ENCODE assay signal across 20 cellular contexts in the genomic region with DNA sequence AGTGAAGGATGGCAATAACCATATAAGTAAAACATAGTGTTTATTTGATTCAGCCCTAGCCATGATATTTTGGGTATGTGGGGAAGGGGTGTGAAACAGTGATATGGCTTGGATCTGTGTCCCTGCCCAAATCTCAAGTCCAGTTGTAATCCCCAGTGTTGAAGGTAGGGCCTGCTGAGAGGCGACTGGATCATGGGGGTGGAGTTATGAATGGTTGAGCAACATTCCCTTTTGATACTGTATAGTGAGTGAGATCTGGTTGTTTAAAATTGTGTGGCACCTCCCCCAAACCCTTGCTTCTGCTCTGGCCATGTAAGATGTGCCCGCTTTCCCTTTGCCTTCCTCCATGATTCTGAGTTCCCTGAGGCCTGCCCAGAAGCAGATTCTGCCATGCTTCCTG.
DNase-seq lines count a peak whose midpoint lies in the region; TF ChIP-seq lines count a peak whose summit lies in the region.
"Had no signal": no experiment of that assay in that cellular context is flagged by ENCODE, and none has a peak within 500 bp of the region (broad histone marks: within the 10 kb centered on the region; RNA-seq: fewer than 3 reads in every experiment).

No MANE protein-coding gene starts in this region.

- dilution Hi-C loops in mammary epithelial cell (cut with HindIII; ENCODE audit: low sequenced_read_pairs) = no loop called here

- TF ChIP-seq CTCF in mammary epithelial cell (conservative IDR thresholded peaks at IDR 0.05 in 1 of 2, IDR thresholded peaks at IDR 0.05 in 1 of 2; ENCODE audit: extremely low read depth in 1 of 2, insufficient read depth in 1 of 2, low read depth in 1 of 2, low read length in 2 of 2) = no peak
- TF ChIP-seq CTCF in HFFc6 (IDR thresholded peaks at IDR 0.05) = no peak
- TF ChIP-seq CTCF in CD14-positive monocyte (IDR thresholded peaks at IDR 0.05) = no peak

- H3K4me3 Mint-ChIP-seq in HFFc6 = no peak overlapping the region
- no peak overlapping the region for H3K4me3 Mint-ChIP-seq in CD14-positive monocyte
- H3K4me3 Mint-ChIP-seq: CD4-positive, alpha-beta memory T cell had no signal

- H3K27ac ChIP-seq in mammary epithelial cell (ENCODE audit: insufficient read depth, low read depth, low read length) (peak overlapping the region; percentile 12), epithelial cell of prostate (peak overlapping the region; percentile 23)
- H3K27ac ChIP-seq: A549; BLaER1 treated with 17β-estradiol and CSF1 and Interleukin-3, amounts not matched to agents 10 nM and 100 nM had no signal

- CTCF ChIA-PET in mammary epithelial cell (lab: Charles Lee; ENCODE audit: low non-redundant PET) = no interaction called here

- intact Hi-C loops in mammary epithelial cell (cut with micrococcal nuclease) = no loop called here
- intact Hi-C loops in CD14-positive monocyte (cut with micrococcal nuclease) = no loop called here

- no TSS peak for BruUV-seq in mammary epithelial cell (replicated peaks; lab: Mats Ljungman, UMichigan)

- H4K20me1 ChIP-seq in mammary epithelial cell (ENCODE audit: insufficient read depth, low read length) = no peaks in the 10 kb centered on the region
- H4K20me1 ChIP-seq: BLaER1 treated with 17β-estradiol and CSF1 and Interleukin-3, amounts not matched to agents 10 nM and 100 nM had no signal

- peaks cover 16% of the 10 kb centered on the region for H3K4me1 ChIP-seq in mammary epithelial cell (ENCODE audit: insufficient read depth, low read length)
- H3K4me1 ChIP-seq: A549; BE2C; BLaER1 treated with 17β-estradiol and CSF1 and Interleukin-3, amounts not matched to agents 10 nM and 100 nM; HAP-1 had no signal

- H3K36me3 Mint-ChIP-seq in HFFc6 (ENCODE audit: low read depth) = no peaks in the 10 kb centered on the region
- no peaks in the 10 kb centered on the region for H3K36me3 Mint-ChIP-seq in CD14-positive monocyte
- H3K36me3 Mint-ChIP-seq: CD4-positive, alpha-beta memory T cell had no signal

- H3K4me3 ChIP-seq in mammary epithelial cell (replicated peaks in 1 of 3; ENCODE audit: insufficient read depth in 1 of 3, low read depth in 2 of 3, low read length in 3 of 3) = no peak overlapping the region
- H3K4me3 ChIP-seq: A549; BLaER1 treated with 17β-estradiol and CSF1 and Interleukin-3, amounts not matched to agents 10 nM and 100 nM; HAP-1 had no signal

- no peak overlapping the region for H3K9ac ChIP-seq in mammary epithelial cell (ENCODE audit: insufficient read depth, low read length)
- H3K9ac ChIP-seq: BLaER1 treated with 17β-estradiol and CSF1 and Interleukin-3, amounts not matched to agents 10 nM and 100 nM had no signal

- H3K79me2 ChIP-seq in mammary epithelial cell (ENCODE audit: insufficient read depth, low read length) = no peaks in the 10 kb centered on the region

- no peaks in the 10 kb centered on the region for H3K27me3 Mint-ChIP-seq in HFFc6 (ENCODE audit: insufficient read depth)
- H3K27me3 Mint-ChIP-seq in CD14-positive monocyte (ENCODE audit: low read depth in 3 of 3) = peaks cover 0 to 1% (median 0%) of the 10 kb centered on the region in 3 donors
- H3K27me3 Mint-ChIP-seq: CD4-positive, alpha-beta memory T cell had no signal

- no peaks in the 10 kb centered on the region for H3K9me3 ChIP-seq in mammary epithelial cell (replicated peaks; ENCODE audit: insufficient read depth, low read length)
- H3K9me3 ChIP-seq: A549; BE2C; BLaER1 treated with 17β-estradiol and CSF1 and Interleukin-3, amounts not matched to agents 10 nM and 100 nM; HAP-1 had no signal

- no peaks in the 10 kb centered on the region for H3K27me3 ChIP-seq in mammary epithelial cell (ENCODE audit: insufficient read depth, low read length)
- H3K27me3 ChIP-seq: BE2C; BLaER1 treated with 17β-estradiol and CSF1 and Interleukin-3, amounts not matched to agents 10 nM and 100 nM had no signal

- H2AFZ ChIP-seq in mammary epithelial cell (ENCODE audit: low read depth, low read length) = peak overlapping the region; percentile 60

- in situ Hi-C loops in mammary epithelial cell (cut with MboI; ENCODE audit: low sequenced_read_pairs in 2 of 2) = no loop called here

- H3K9me3 Mint-ChIP-seq in HFFc6 (peaks cover 45% of the 10 kb centered on the region), CD14-positive monocyte (peaks cover 0 to 10% (median 6%) of the 10 kb centered on the region in 7 donors)

- no peaks in the 10 kb centered on the region for H3K36me3 ChIP-seq in mammary epithelial cell (ENCODE audit: insufficient read depth, low read length)
- H3K36me3 ChIP-seq: BE2C; BLaER1 treated with 17β-estradiol and CSF1 and Interleukin-3, amounts not matched to agents 10 nM and 100 nM; HAP-1 had no signal

- H3K4me2 ChIP-seq in mammary epithelial cell (ENCODE audit: insufficient read depth, low read depth, low read length) = peak overlapping the region; percentile 19
- H3K4me2 ChIP-seq: A549; BLaER1 treated with 17β-estradiol and CSF1 and Interleukin-3, amounts not matched to agents 10 nM and 100 nM had no signal

- DNase-seq in MV-4-11 (lab: John Stamatoyannopoulos, UW) (peak; percentile 3), mammary epithelial cell (no peak), epithelial cell of prostate (ENCODE audit: low read depth, low spot score) (no peak), HFFc6 (no peak), CD14-positive monocyte (ENCODE audit: low spot score) (no peak), NCI-H2029 (lab: John Stamatoyannopoulos, UW) (no peak)
- DNase-seq: 8988T; ACHN; AML-193; BE2C; Calu3; CD4-positive, alpha-beta memory T cell; COR-L47; DMS53; DMS79 treated with DMSO at 0.1 percent for 48 hours; GF-D8; GOT3 had no signal

- H3K27ac Mint-ChIP-seq in HFFc6 (no peak overlapping the region), CD14-positive monocyte (no peak overlapping the region)
- H3K27ac Mint-ChIP-seq: CD4-positive, alpha-beta memory T cell had no signal

- H3K4me1 Mint-ChIP-seq in HFFc6 (ENCODE audit: low read depth) (no peaks in the 10 kb centered on the region), CD14-positive monocyte (no peaks in the 10 kb centered on the region)
- H3K4me1 Mint-ChIP-seq: CD4-positive, alpha-beta memory T cell had no signal

- WGBS in mammary epithelial cell (ENCODE audit: low coverage, missing lambda C conversion rate) = 92% methylated on average over 2 of the region's 2 CpGs
